Comparison of ENCODE assay signal across 1 cellular context in the genomic region with DNA sequence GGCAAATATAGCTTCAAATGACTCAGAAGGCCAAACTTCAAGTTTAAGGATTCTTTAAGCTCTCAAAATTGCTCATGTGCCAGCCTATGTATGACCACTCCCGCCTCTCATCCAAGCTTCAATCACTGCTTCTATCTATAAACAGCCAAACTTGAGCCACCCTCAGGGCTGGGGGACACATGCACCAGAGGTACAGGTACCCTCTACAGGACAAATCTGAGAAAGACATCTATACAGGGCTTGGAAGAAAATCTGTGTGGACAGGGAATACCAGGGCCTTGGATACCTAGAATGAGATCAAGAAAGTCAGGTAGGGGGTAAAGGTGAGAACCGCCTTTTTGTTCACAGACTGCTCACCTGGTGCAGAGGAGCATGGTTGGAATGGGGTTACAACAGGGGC.
TF ChIP-seq lines count a peak whose summit lies in the region.

No MANE protein-coding gene starts in this region.

TF ChIP-seq in GM23338, 12 proteins besides CTCF, POLR2A, EP300 and RAD21 (continued from another document):
- TF ChIP-seq, protein P1, sequence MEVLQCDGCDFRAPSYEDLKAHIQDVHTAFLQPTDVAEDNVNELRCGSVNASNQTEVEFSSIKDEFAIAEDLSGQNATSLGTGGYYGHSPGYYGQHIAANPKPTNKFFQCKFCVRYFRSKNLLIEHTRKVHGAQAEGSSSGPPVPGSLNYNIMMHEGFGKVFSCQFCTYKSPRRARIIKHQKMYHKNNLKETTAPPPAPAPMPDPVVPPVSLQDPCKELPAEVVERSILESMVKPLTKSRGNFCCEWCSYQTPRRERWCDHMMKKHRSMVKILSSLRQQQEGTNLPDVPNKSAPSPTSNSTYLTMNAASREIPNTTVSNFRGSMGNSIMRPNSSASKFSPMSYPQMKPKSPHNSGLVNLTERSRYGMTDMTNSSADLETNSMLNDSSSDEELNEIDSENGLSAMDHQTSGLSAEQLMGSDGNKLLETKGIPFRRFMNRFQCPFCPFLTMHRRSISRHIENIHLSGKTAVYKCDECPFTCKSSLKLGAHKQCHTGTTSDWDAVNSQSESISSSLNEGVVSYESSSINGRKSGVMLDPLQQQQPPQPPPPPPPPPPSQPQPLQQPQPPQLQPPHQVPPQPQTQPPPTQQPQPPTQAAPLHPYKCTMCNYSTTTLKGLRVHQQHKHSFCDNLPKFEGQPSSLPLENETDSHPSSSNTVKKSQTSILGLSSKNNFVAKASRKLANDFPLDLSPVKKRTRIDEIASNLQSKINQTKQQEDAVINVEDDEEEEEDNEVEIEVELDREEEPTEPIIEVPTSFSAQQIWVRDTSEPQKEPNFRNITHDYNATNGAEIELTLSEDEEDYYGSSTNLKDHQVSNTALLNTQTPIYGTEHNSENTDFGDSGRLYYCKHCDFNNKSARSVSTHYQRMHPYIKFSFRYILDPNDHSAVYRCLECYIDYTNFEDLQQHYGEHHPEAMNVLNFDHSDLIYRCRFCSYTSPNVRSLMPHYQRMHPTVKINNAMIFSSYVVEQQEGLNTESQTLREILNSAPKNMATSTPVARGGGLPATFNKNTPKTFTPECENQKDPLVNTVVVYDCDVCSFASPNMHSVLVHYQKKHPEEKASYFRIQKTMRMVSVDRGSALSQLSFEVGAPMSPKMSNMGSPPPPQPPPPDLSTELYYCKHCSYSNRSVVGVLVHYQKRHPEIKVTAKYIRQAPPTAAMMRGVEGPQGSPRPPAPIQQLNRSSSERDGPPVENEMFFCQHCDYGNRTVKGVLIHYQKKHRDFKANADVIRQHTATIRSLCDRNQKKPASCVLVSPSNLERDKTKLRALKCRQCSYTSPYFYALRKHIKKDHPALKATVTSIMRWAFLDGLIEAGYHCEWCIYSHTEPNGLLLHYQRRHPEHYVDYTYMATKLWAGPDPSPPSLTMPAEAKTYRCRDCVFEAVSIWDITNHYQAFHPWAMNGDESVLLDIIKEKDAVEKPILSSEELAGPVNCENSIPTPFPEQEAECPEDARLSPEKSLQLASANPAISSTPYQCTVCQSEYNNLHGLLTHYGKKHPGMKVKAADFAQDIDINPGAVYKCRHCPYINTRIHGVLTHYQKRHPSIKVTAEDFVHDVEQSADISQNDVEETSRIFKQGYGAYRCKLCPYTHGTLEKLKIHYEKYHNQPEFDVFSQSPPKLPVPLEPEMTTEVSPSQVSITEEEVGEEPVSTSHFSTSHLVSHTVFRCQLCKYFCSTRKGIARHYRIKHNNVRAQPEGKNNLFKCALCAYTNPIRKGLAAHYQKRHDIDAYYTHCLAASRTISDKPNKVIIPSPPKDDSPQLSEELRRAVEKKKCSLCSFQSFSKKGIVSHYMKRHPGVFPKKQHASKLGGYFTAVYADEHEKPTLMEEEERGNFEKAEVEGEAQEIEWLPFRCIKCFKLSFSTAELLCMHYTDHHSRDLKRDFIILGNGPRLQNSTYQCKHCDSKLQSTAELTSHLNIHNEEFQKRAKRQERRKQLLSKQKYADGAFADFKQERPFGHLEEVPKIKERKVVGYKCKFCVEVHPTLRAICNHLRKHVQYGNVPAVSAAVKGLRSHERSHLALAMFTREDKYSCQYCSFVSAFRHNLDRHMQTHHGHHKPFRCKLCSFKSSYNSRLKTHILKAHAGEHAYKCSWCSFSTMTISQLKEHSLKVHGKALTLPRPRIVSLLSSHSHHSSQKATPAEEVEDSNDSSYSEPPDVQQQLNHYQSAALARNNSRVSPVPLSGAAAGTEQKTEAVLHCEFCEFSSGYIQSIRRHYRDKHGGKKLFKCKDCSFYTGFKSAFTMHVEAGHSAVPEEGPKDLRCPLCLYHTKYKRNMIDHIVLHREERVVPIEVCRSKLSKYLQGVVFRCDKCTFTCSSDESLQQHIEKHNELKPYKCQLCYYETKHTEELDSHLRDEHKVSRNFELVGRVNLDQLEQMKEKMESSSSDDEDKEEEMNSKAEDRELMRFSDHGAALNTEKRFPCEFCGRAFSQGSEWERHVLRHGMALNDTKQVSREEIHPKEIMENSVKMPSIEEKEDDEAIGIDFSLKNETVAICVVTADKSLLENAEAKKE (CRISPR knock-in tag; IDR thresholded peaks at IDR 0.05) = no peak
- TF ChIP-seq CREB1 (CRISPR knock-in tag; IDR thresholded peaks at IDR 0.05; ENCODE audit: low read depth) (no peak), ZNF331 (CRISPR knock-in tag; IDR thresholded peaks at IDR 0.05; ENCODE audit: low read depth) (no peak), EZH2phosphoT487 (IDR thresholded peaks at IDR 0.05; ENCODE audit: unreplicated experiment) (no peak), ZNF114 (CRISPR knock-in tag; IDR thresholded peaks at IDR 0.05) (no peak), JUNB (IDR thresholded peaks at IDR 0.05; ENCODE audit: unreplicated experiment) (no peak), STAT1 (IDR thresholded peaks at IDR 0.05; ENCODE audit: unreplicated experiment) (no peak), EZH2 (IDR thresholded peaks at IDR 0.05; ENCODE audit: low read depth, unreplicated experiment) (no peak)
- TF ChIP-seq, protein P2, sequence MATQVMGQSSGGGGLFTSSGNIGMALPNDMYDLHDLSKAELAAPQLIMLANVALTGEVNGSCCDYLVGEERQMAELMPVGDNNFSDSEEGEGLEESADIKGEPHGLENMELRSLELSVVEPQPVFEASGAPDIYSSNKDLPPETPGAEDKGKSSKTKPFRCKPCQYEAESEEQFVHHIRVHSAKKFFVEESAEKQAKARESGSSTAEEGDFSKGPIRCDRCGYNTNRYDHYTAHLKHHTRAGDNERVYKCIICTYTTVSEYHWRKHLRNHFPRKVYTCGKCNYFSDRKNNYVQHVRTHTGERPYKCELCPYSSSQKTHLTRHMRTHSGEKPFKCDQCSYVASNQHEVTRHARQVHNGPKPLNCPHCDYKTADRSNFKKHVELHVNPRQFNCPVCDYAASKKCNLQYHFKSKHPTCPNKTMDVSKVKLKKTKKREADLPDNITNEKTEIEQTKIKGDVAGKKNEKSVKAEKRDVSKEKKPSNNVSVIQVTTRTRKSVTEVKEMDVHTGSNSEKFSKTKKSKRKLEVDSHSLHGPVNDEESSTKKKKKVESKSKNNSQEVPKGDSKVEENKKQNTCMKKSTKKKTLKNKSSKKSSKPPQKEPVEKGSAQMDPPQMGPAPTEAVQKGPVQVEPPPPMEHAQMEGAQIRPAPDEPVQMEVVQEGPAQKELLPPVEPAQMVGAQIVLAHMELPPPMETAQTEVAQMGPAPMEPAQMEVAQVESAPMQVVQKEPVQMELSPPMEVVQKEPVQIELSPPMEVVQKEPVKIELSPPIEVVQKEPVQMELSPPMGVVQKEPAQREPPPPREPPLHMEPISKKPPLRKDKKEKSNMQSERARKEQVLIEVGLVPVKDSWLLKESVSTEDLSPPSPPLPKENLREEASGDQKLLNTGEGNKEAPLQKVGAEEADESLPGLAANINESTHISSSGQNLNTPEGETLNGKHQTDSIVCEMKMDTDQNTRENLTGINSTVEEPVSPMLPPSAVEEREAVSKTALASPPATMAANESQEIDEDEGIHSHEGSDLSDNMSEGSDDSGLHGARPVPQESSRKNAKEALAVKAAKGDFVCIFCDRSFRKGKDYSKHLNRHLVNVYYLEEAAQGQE (IDR thresholded peaks at IDR 0.05; ENCODE audit: unreplicated experiment) = no peak
